Comparison of ENCODE assay signal across 15 cellular contexts in the genomic region with DNA sequence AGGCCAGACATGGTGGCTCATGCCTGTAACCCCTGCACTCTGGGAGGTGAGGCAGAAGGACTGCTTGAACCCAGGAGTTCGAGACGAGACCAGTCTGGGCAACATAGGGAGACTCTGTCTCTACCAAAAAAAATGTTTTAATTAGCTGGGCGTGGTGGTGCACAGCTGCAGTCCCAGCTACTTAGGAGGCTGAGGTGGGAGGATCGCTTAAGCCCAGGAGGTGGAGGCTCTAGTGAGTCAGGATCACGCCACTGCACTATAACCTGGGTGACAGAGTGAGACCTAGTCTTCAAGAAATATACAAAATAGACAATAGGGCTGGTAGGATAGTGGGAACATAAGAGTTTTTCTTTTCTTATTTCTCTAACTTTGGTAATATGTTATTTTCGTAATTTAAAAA. TPM values are rescaled to one million over a fixed set of nuclear protein-coding genes. Genes with fewer than 3 reads are reported as not detected.
DNase-seq lines count a peak whose midpoint lies in the region; ATAC-seq and TF ChIP-seq lines count a peak whose summit lies in the region.
"Had no signal": no experiment of that assay in that cellular context is flagged by ENCODE, and none has a peak within 500 bp of the region (broad histone marks: within the 10 kb centered on the region; RNA-seq: fewer than 3 reads in every experiment).

No MANE protein-coding gene starts in this region.

- H3K79me2 ChIP-seq in trophoblast cell (ENCODE audit: control insufficient read depth, insufficient read depth, low read length, poor library complexity), result peaks cover 17% of the 10 kb centered on the region

- H3K4me1 ChIP-seq in breast epithelium (peaks cover 0 to 5% of the 10 kb centered on the region in 2 donors), trophoblast cell (ENCODE audit: control insufficient read depth in 1 of 2, insufficient read depth in 2 of 2, low read length in 2 of 2) (peaks cover 28 to 47% of the 10 kb centered on the region in 2 experiments)

- intact Hi-C loops in MCF 10A (cut with micrococcal nuclease), result no loop called here
- intact Hi-C loops in breast epithelium (cut with DNase I; ENCODE audit: low total_unique reads), result no loop called here

- H3K4me1 Mint-ChIP-seq in MCF 10A (ENCODE audit: insufficient read depth, unreplicated experiment), result peaks cover 35% of the 10 kb centered on the region

- H3K4ac ChIP-seq in trophoblast cell (ENCODE audit: low read depth, low read length), result peak overlapping the region; percentile 74

- H3K9ac ChIP-seq in trophoblast cell (ENCODE audit: low read length), result no peak overlapping the region
- H3K9ac ChIP-seq: BLaER1 had no signal

- peak overlapping the region; percentile 35 for H4K8ac ChIP-seq in trophoblast cell (ENCODE audit: low read depth, low read length)

- H2AK5ac ChIP-seq in trophoblast cell (ENCODE audit: low read length), result no peak overlapping the region

- peak overlapping the region; percentile 12 for H3K18ac ChIP-seq in trophoblast cell (ENCODE audit: low read length)

- peaks cover 11% of the 10 kb centered on the region for H3K36me3 Mint-ChIP-seq in MCF 10A (ENCODE audit: insufficient read depth, unreplicated experiment)
- H3K36me3 Mint-ChIP-seq: IgD-negative memory B cell had no signal

- no peak overlapping the region for H4K91ac ChIP-seq in trophoblast cell (ENCODE audit: low read depth, low read length)

- H2BK120ac ChIP-seq in trophoblast cell (ENCODE audit: insufficient read depth, low read length, poor library complexity), result no peak overlapping the region

- BruUV-seq in MCF 10A (replicated peaks; lab: Mats Ljungman, UMichigan), result no TSS peak

- H3K36me3 ChIP-seq in breast epithelium (no peaks in the 10 kb centered on the region), trophoblast cell (ENCODE audit: control insufficient read depth in 1 of 2, insufficient read depth in 2 of 2, low read length in 2 of 2) (no peaks in the 10 kb centered on the region)
- H3K36me3 ChIP-seq: BLaER1 had no signal

- H4K12ac ChIP-seq in trophoblast cell (ENCODE audit: low read depth, low read length), result no peak overlapping the region

- H3K27ac Mint-ChIP-seq in MCF 10A (ENCODE audit: low read depth, unreplicated experiment), result peak overlapping the region; percentile 78

- no peak overlapping the region for H3K4me3 ChIP-seq in breast epithelium
- H3K4me3 ChIP-seq in trophoblast cell (ENCODE audit: low read depth, low read length), result no peak overlapping the region
- H3K4me3 ChIP-seq: BLaER1 had no signal

- H3K79me1 ChIP-seq in trophoblast cell (ENCODE audit: low read length), result peaks cover 29% of the 10 kb centered on the region

- DNase-seq in MCF 10A (ENCODE audit: unreplicated experiment) (no peak), breast epithelium (ENCODE audit: low spot score in 2 of 2) (no peak), epithelial cell of prostate (ENCODE audit: low read depth, low spot score) (no peak), trophoblast cell (peak in 1 of 2 donors; percentile 64), HuH-7.5 (ENCODE audit: low spot score) (no peak), GM13977 (ENCODE audit: low spot score) (no peak), SKM-1 treated with dmso at 0.1 percent for 144 hours (lab: John Stamatoyannopoulos, UW; ENCODE audit: unreplicated experiment) (no peak)
- DNase-seq: DMS 273 treated with DMSO at 0.1 percent for 48 hours; NCI-H226; NK-92 treated with Interleukin-12 subunit alpha and Interleukin-12 subunit beta, amount 100 ng/mL, for 24 hours; OCI-M1 had no signal

- H2BK12ac ChIP-seq in trophoblast cell (ENCODE audit: low read length), result no peak overlapping the region

- H2BK5ac ChIP-seq in trophoblast cell (ENCODE audit: low read depth, low read length, poor library complexity), result no peak overlapping the region

- no CpG with 5 or more reads among the region's 6 CpGs for WGBS in trophoblast cell (ENCODE audit: extremely low coverage, insufficient coverage, insufficient read length)

- H3K27me3 Mint-ChIP-seq in MCF 10A (ENCODE audit: insufficient read depth, unreplicated experiment), result no peaks in the 10 kb centered on the region
- H3K27me3 Mint-ChIP-seq: IgD-negative memory B cell had no signal

- H3K4me2 ChIP-seq in trophoblast cell (ENCODE audit: low read length), result no peak overlapping the region
- H3K4me2 ChIP-seq: BLaER1 had no signal

- H3K4me3 Mint-ChIP-seq in MCF 10A (ENCODE audit: unreplicated experiment), result no peak overlapping the region
- H3K4me3 Mint-ChIP-seq: IgD-negative memory B cell had no signal

- TF ChIP-seq CTCF in MCF 10A (IDR thresholded peaks at IDR 0.05; ENCODE audit: unreplicated experiment) (no peak), breast epithelium (IDR thresholded peaks at IDR 0.05) (no peak), GM13977 (IDR thresholded peaks at IDR 0.05; ENCODE audit: extremely low read depth, insufficient read depth, missing control alignments) (no peak)

- no peak overlapping the region for H3K23ac ChIP-seq in trophoblast cell (ENCODE audit: low read length)

- no peak overlapping the region for H2AFZ ChIP-seq in trophoblast cell (ENCODE audit: insufficient read depth, low read length, poor library complexity)

- H3K27me3 ChIP-seq in breast epithelium (no peaks in the 10 kb centered on the region), trophoblast cell (ENCODE audit: insufficient read depth, low read length) (no peaks in the 10 kb centered on the region)
- H3K27me3 ChIP-seq: BLaER1 had no signal

- TF ChIP-seq POLR2A in breast epithelium (IDR thresholded peaks at IDR 0.05), result no peak

- H3K14ac ChIP-seq in trophoblast cell (ENCODE audit: low read length), result no peak overlapping the region

- POLR2A ChIA-PET in MCF 10A (lab: Yijun Ruan, JAX), result no interaction called here

- in situ Hi-C loops in GM13977 (cut with MboI; ENCODE audit: low pct_unique_long_range_greater_than_20kb, low sequenced_read_pairs, unreplicated experiment), result no loop called here

- ATAC-seq in GM21825 (IDR thresholded peaks at IDR 0.05; ENCODE audit: unreplicated experiment), result no peak

- H3K9me3 Mint-ChIP-seq in MCF 10A (ENCODE audit: unreplicated experiment), result no peaks in the 10 kb centered on the region
- H3K9me3 Mint-ChIP-seq: IgD-negative memory B cell had no signal

- no peaks in the 10 kb centered on the region for H3K9me3 ChIP-seq in breast epithelium
- H3K9me3 ChIP-seq in trophoblast cell (ENCODE audit: insufficient read depth, low read depth, low read length), result no peaks in the 10 kb centered on the region
- H3K9me3 ChIP-seq: BLaER1 had no signal

- H3K27ac ChIP-seq in breast epithelium (no peak overlapping the region), epithelial cell of prostate (peak overlapping the region; percentile 44), trophoblast cell (ENCODE audit: low read depth, low read length) (no peak overlapping the region)
- H3K27ac ChIP-seq: 22Rv1, BLaER1 had no signal

- CTCF ChIA-PET in MCF 10A (lab: Yijun Ruan, JAX), result interaction anchor here (0.8 to 1.2 kb wide), 3 partner anchors 19 to 52 kb away, joined by 3 to 4 read pairs (median 4); no protein-coding TSS in a partner anchor

RNA-seq across cellular contexts. Expression of a gene that starts 50.2 kb away (rescaled TPM):
- total RNA-seq in MCF 10A (2022), result 74.2 and 79.4 TPM in 2 replicates
- total RNA-seq in breast epithelium, result 10 to 100 TPM; 23.0 to 46.5 (median 40.5) TPM
- 134 and 136 TPM in 2 replicates for polyA plus RNA-seq in trophoblast cell (2013)
